In genomic region chr10:42475168-42476098, GRCh38 we compare ENCODE assay signal across 8 cellular contexts.
DNase-seq lines count a peak whose midpoint lies in the region; ATAC-seq, FAIRE-seq and TF ChIP-seq lines count a peak whose summit lies in the region.

No MANE protein-coding gene starts in this region.

- no peak overlapping the region for H3K27ac ChIP-seq in body of pancreas

- H3K36me3 Mint-ChIP-seq in HFFc6 (ENCODE audit: low read depth) = peaks cover 41% of the 10 kb centered on the region; the same call in 1 of the 2 replicates

- WGBS in body of pancreas, 2 donors = 29 to 48% methylated on average over 28 to 45 of the region's 52 CpGs
- 33 to 39% methylated on average over 45 of the region's 52 CpGs for WGBS in lower leg skin, 2 donors

- H3K4me1 Mint-ChIP-seq in HFFc6 (ENCODE audit: low read depth) = peaks cover 64% of the 10 kb centered on the region; the same call in 1 of the 2 replicates

- TF ChIP-seq POLR2A in body of pancreas (IDR thresholded peaks at IDR 0.05) (no peak), lower leg skin (IDR thresholded peaks at IDR 0.05) (no peak), GM12891 (IDR thresholded peaks at IDR 0.05; ENCODE audit: low read depth, low read length) (no peak)

- no peaks in the 10 kb centered on the region for H3K36me3 ChIP-seq in body of pancreas (replicated peaks in 1 of 2; ENCODE audit: insufficient read depth in 1 of 2, low read depth in 2 of 2)

- no peaks in the 10 kb centered on the region for H3K9me3 ChIP-seq in body of pancreas

- intact Hi-C loops in body of pancreas (cut with DNase I) = no loop called here
- intact Hi-C loops in lower leg skin (cut with DNase I; ENCODE audit: low total_unique reads) = no loop called here

- H3K9me3 Mint-ChIP-seq in HFFc6 = peaks cover 11% of the 10 kb centered on the region; the same call in 1 of the 2 replicates

- H3K27ac Mint-ChIP-seq in HFFc6 = peak overlapping the region; percentile 91

- FAIRE-seq in GM12891 (lab: Jason Lieb, UNC) = no peak

- TF ChIP-seq CTCF in HFFc6 (IDR thresholded peaks at IDR 0.05) (peak; percentile 38; the same call in 1 of the 2 replicates), body of pancreas (IDR thresholded peaks at IDR 0.05) (no peak), lower leg skin (IDR thresholded peaks at IDR 0.05) (no peak)

- peaks cover 9% of the 10 kb centered on the region for H3K4me1 ChIP-seq in body of pancreas

- H3K4me3 Mint-ChIP-seq in HFFc6 = peak overlapping the region; percentile 90

- H3K27me3 Mint-ChIP-seq in HFFc6 (ENCODE audit: insufficient read depth) = 0 out of 2 replicates have a peak, but pooled peaks cover 4% of the 10 kb centered on the region

- H3K4me3 ChIP-seq in body of pancreas = no peak overlapping the region
- peak overlapping the region; percentile 15 for H3K4me3 ChIP-seq in lower leg skin (ENCODE audit: low read depth, poor library complexity, severe bottlenecking)

- ATAC-seq in body of pancreas (peak; percentile 38), GM18867 (IDR thresholded peaks at IDR 0.05; ENCODE audit: unreplicated experiment) (no peak), HG03457 (IDR thresholded peaks at IDR 0.05; ENCODE audit: unreplicated experiment) (no peak), GM21390 (IDR thresholded peaks at IDR 0.05; ENCODE audit: unreplicated experiment) (no peak)

- no peaks in the 10 kb centered on the region for H3K27me3 ChIP-seq in body of pancreas

- DNase-seq in A172 (ENCODE audit: low spot score) (peak; percentile 94), HFFc6 (peak; percentile 58), body of pancreas (peak; percentile 2 to 29 (median 12)), lower leg skin (ENCODE audit: low spot score in 2 of 2) (no peak), GM12891 (ENCODE audit: insufficient read length, low spot score) (no peak)

TF ChIP-seq in GM12891, 5 proteins besides CTCF, POLR2A, EP300 and RAD21:
- TF ChIP-seq POU2F2 (IDR thresholded peaks at IDR 0.05; ENCODE audit: low read depth, low read length) (no peak), POLR2AphosphoS5 (IDR thresholded peaks at IDR 0.05; ENCODE audit: low read depth, low read length) (no peak), PAX5 (IDR thresholded peaks at IDR 0.05; ENCODE audit: insufficient read depth, low read length, severe bottlenecking) (no peak), SPI1 (IDR thresholded peaks at IDR 0.05; ENCODE audit: low read depth, low read length) (no peak), TAF1 (IDR thresholded peaks at IDR 0.05; ENCODE audit: low read depth, low read length) (no peak)

Comparison
In these comparisons a context has a peak if more than half of its experiments do, and no peak if none do; other contexts are left out.
1. DNase-seq: peak in A172 (single experiment), HFFc6 (single experiment) and body of pancreas (4 of 4); none in lower leg skin (0 of 2) and GM12891 (single experiment).